In genomic region chr1:28482702-28483101, GRCh38 we compare ENCODE assay signal across 26 cellular contexts.
"Had no signal": no experiment of that assay in that cellular context is flagged by ENCODE, and none has a peak within 500 bp of the region (broad histone marks: within the 10 kb centered on the region; RNA-seq: fewer than 3 reads in every experiment).

No MANE protein-coding gene starts in this region.

- ATAC-seq: activated naive CD4-positive, alpha-beta T cell treated with anti-CD3 and anti-CD28 coated beads, Interleukin-2, amount 50 U/mL, for 72 hours; activated naive CD8-positive, alpha-beta T cell treated with anti-CD3 and anti-CD28 coated beads, Interleukin-2, amount 50 U/mL, for 24 hours; activated T-cell treated with anti-CD3 and anti-CD28 coated beads, Interleukin-2, amount 50 U/mL, for 4 hours; body of pancreas had no signal

- H3K9me3 ChIP-seq: ascending aorta, body of pancreas had no signal

- H3K9me3 Mint-ChIP-seq: activated CD4-positive, alpha-beta memory T cell treated with anti-CD3 and anti-CD28 coated beads for 36 hours; activated CD4-positive, alpha-beta T cell treated with anti-CD3 and anti-CD28 coated beads, Interleukin-2, amount 10 ng/mL, durations not matched to agents 7 days and 5 days; activated naive CD4-positive, alpha-beta T cell treated with anti-CD3 and anti-CD28 coated beads, Interleukin-2, amount 50 U/mL, for 72 hours; activated naive CD8-positive, alpha-beta T cell treated with anti-CD3 and anti-CD28 coated beads, Interleukin-2, amount 50 U/mL, for 24 hours; activated T-cell treated with anti-CD3 and anti-CD28 coated beads, Interleukin-2, amount 50 U/mL, for 4 hours had no signal

- H3K27ac Mint-ChIP-seq: activated CD4-positive, alpha-beta memory T cell treated with anti-CD3 and anti-CD28 coated beads for 36 hours; activated CD4-positive, alpha-beta T cell treated with anti-CD3 and anti-CD28 coated beads, Interleukin-2, amount 10 ng/mL, durations not matched to agents 7 days and 5 days; activated naive CD4-positive, alpha-beta T cell treated with anti-CD3 and anti-CD28 coated beads, Interleukin-2, amount 50 U/mL, for 72 hours; activated naive CD8-positive, alpha-beta T cell treated with anti-CD3 and anti-CD28 coated beads, Interleukin-2, amount 50 U/mL, for 24 hours had no signal

- H3K4me3 Mint-ChIP-seq: activated CD4-positive, alpha-beta memory T cell treated with anti-CD3 and anti-CD28 coated beads for 36 hours; activated CD4-positive, alpha-beta T cell treated with anti-CD3 and anti-CD28 coated beads, Interleukin-2, amount 10 ng/mL, durations not matched to agents 7 days and 5 days; activated naive CD8-positive, alpha-beta T cell treated with anti-CD3 and anti-CD28 coated beads, Interleukin-2, amount 50 U/mL, for 24 hours; activated T-cell treated with anti-CD3 and anti-CD28 coated beads, Interleukin-2, amount 50 U/mL, for 4 hours had no signal

- H3K27me3 ChIP-seq: ascending aorta, body of pancreas had no signal

- H3K4me1 Mint-ChIP-seq: activated CD4-positive, alpha-beta T cell treated with anti-CD3 and anti-CD28 coated beads, Interleukin-2, amount 10 ng/mL, durations not matched to agents 7 days and 5 days; activated naive CD8-positive, alpha-beta T cell treated with anti-CD3 and anti-CD28 coated beads, Interleukin-2, amount 50 U/mL, for 24 hours had no signal

- FAIRE-seq: bronchial epithelial cell, RCC 7860 had no signal

- H3K27me3 Mint-ChIP-seq: activated CD4-positive, alpha-beta memory T cell treated with anti-CD3 and anti-CD28 coated beads for 36 hours; activated CD4-positive, alpha-beta T cell treated with anti-CD3 and anti-CD28 coated beads, Interleukin-2, amount 10 ng/mL, durations not matched to agents 7 days and 5 days; activated naive CD8-positive, alpha-beta T cell treated with anti-CD3 and anti-CD28 coated beads, Interleukin-2, amount 50 U/mL, for 24 hours had no signal

- H3K27ac ChIP-seq: ascending aorta, body of pancreas, VCaP had no signal

- H3K4me3 ChIP-seq: ascending aorta, body of pancreas had no signal

- H3K4me1 ChIP-seq: ascending aorta, body of pancreas had no signal

- DNase-seq: activated CD4-positive, alpha-beta memory T cell treated with anti-CD3 and anti-CD28 coated beads for 36 hours; activated CD4-positive, alpha-beta T cell treated with anti-CD3 and anti-CD28 coated beads, Interleukin-2, amount 10 ng/mL, durations not matched to agents 7 days and 5 days; activated CD4-positive, CD25-positive, alpha-beta regulatory T cell; activated CD8-positive, alpha-beta memory T cell treated with anti-CD3 and anti-CD28 coated beads for 24 hours; activated effector memory CD4-positive, alpha-beta T cell treated with anti-CD3 and anti-CD28 coated beads, Interleukin-2, amount 50 U/mL, for 16 hours; activated naive CD4-positive, alpha-beta T cell treated with Interleukin-2 at 50 U/mL for 16 hours; activated naive CD8-positive, alpha-beta T cell treated with anti-CD3 and anti-CD28 coated beads, Interleukin-2, amount 50 U/mL, for 24 hours; activated T-cell treated with anti-CD3 and anti-CD28 coated beads, Interleukin-2, amount 50 U/mL, for 4 hours; amniotic stem cell; body of pancreas; central memory CD4-positive, alpha-beta T cell; KG1; NCI-H1048; NCI-H1417; NCI-H2029; NCI-H2107; NCI-H2171 treated with DMSO at 0.1 percent for 48 hours; NCI-H510A treated with DMSO at 0.1 percent for 48 hours; PC-3; SHP77 treated with DMSO at 0.1 percent for 48 hours; T-helper 1 cell had no signal
